ENCODE assay signal across 9 cellular contexts in the genomic region with DNA sequence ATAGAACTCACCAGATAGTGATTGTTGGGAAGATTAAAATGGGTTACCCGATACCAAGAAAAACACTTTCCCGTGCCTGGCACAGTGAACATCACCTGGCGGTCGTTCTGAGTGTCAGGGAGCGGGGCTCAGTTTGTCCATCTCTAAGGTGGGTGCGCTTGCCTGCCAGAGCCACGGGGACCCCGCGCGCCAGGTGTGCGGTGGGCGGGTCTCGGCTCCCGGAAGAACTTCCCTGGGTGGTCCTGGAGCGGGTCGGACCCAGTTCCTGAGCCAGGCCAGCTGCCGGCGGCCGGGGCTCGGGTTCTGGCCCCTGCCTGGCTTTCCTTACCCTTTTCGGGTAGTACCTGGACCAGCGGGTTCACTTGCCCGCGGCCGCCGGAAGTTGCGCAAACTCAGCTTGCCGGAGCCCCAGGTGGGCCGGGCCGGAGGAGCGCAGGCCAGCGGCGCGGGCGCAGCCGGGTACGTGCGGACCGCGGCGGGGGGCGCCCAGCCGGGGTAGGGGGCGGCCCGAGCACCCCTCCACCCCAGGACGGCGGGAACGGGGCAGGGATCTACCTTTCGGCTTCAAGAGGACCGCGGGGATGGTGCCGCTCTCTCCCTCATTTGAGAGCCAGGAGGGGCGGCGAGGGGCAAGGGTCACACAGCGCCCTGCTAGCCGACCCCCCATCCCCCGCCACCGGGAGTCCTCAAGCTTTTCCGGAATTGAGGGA. TPM values are rescaled to one million over a fixed set of nuclear protein-coding genes. Genes with fewer than 3 reads are reported as not detected.
DNase-seq lines count a peak whose midpoint lies in the region; ATAC-seq, FAIRE-seq and TF ChIP-seq lines count a peak whose summit lies in the region.
"Had no signal": no experiment of that assay in that cellular context is flagged by ENCODE, and none has a peak within 500 bp of the region (broad histone marks: within the 10 kb centered on the region; RNA-seq: fewer than 3 reads in every experiment).

No MANE protein-coding gene starts in this region.

- no peaks in the 10 kb centered on the region for H3K27me3 Mint-ChIP-seq in activated CD4-positive, alpha-beta T cell treated with anti-CD3 and anti-CD28 coated beads, Interleukin-2, amount 10 ng/mL, durations not matched to agents 7 days and 5 days
- peaks cover 2% of the 10 kb centered on the region for H3K27me3 Mint-ChIP-seq in activated naive CD8-positive, alpha-beta T cell treated with anti-CD3 and anti-CD28 coated beads, Interleukin-2, amount 50 U/mL, for 24 hours

- peak overlapping the region; percentile 75 for H3K9ac ChIP-seq in keratinocyte (ENCODE audit: control insufficient read depth, extremely low read depth, insufficient read depth, low read length)

- H3K27me3 ChIP-seq in keratinocyte (ENCODE audit: control insufficient read depth, extremely low read depth, insufficient read depth, low read length) (no peaks in the 10 kb centered on the region), testis (no peaks in the 10 kb centered on the region)

- dilution Hi-C loops in keratinocyte (cut with MboI; ENCODE audit: extremely low pct_ligation_motif_present, low sequenced_read_pairs): no loop called here

- H4K20me1 ChIP-seq in keratinocyte (ENCODE audit: control insufficient read depth, extremely low read depth, insufficient read depth, low read length): peaks cover 2% of the 10 kb centered on the region

- intact Hi-C loops in testis (cut with DNase I; ENCODE audit: low total_unique reads): no loop called here

- TF ChIP-seq POLR2A in testis (IDR thresholded peaks at IDR 0.05): no peak

- H3K79me2 ChIP-seq in keratinocyte (ENCODE audit: control insufficient read depth, insufficient read depth, low read length): peaks cover 70% of the 10 kb centered on the region

- H3K4me1 ChIP-seq in keratinocyte (ENCODE audit: control insufficient read depth, extremely low read depth, insufficient read depth, low read length): peaks cover 56% of the 10 kb centered on the region
- H3K4me1 ChIP-seq in testis: no peaks in the 10 kb centered on the region

- H3K4me1 Mint-ChIP-seq in activated CD4-positive, alpha-beta T cell treated with anti-CD3 and anti-CD28 coated beads, Interleukin-2, amount 10 ng/mL, durations not matched to agents 7 days and 5 days: peaks cover 59% of the 10 kb centered on the region
- H3K4me1 Mint-ChIP-seq in activated naive CD8-positive, alpha-beta T cell treated with anti-CD3 and anti-CD28 coated beads, Interleukin-2, amount 50 U/mL, for 24 hours: peaks cover 45% of the 10 kb centered on the region

- H3K9me3 ChIP-seq in keratinocyte (ENCODE audit: control insufficient read depth, low read depth, low read length): no peaks in the 10 kb centered on the region
- no peaks in the 10 kb centered on the region for H3K9me3 ChIP-seq in testis

- H3K36me3 Mint-ChIP-seq in activated CD4-positive, alpha-beta T cell treated with anti-CD3 and anti-CD28 coated beads, Interleukin-2, amount 10 ng/mL, durations not matched to agents 7 days and 5 days (ENCODE audit: low read depth): peaks cover 36% of the 10 kb centered on the region
- H3K36me3 Mint-ChIP-seq in activated naive CD8-positive, alpha-beta T cell treated with anti-CD3 and anti-CD28 coated beads, Interleukin-2, amount 50 U/mL, for 24 hours (ENCODE audit: low read depth): peaks cover 9% of the 10 kb centered on the region

- H3K9me1 ChIP-seq in keratinocyte (ENCODE audit: control insufficient read depth, extremely low read depth, insufficient read depth, low read length): peaks cover 7% of the 10 kb centered on the region

- H3K4me3 Mint-ChIP-seq in activated CD4-positive, alpha-beta T cell treated with anti-CD3 and anti-CD28 coated beads, Interleukin-2, amount 10 ng/mL, durations not matched to agents 7 days and 5 days: peak overlapping the region; percentile 59
- peak overlapping the region; percentile 62 for H3K4me3 Mint-ChIP-seq in activated naive CD8-positive, alpha-beta T cell treated with anti-CD3 and anti-CD28 coated beads, Interleukin-2, amount 50 U/mL, for 24 hours

- H3K27ac Mint-ChIP-seq in activated CD4-positive, alpha-beta T cell treated with anti-CD3 and anti-CD28 coated beads, Interleukin-2, amount 10 ng/mL, durations not matched to agents 7 days and 5 days: peak overlapping the region; percentile 41
- no peak overlapping the region for H3K27ac Mint-ChIP-seq in activated naive CD8-positive, alpha-beta T cell treated with anti-CD3 and anti-CD28 coated beads, Interleukin-2, amount 50 U/mL, for 24 hours

- H3K4me3 ChIP-seq in keratinocyte (ENCODE audit: control insufficient read depth in 2 of 3, extremely low read depth in 1 of 3, insufficient read depth in 2 of 3, low read depth in 1 of 3, low read length in 3 of 3) (peak overlapping the region; percentile 80 to 90 (median 85)), testis (peak overlapping the region; percentile 37)

- WGBS in testis, 2 donors: 33 to 50% methylated on average over 14 to 56 of the region's 59 CpGs

- no peak for TF ChIP-seq CTCF in keratinocyte (optimal IDR thresholded peaks at IDR 0.05 in 1 of 3, IDR thresholded peaks at IDR 0.05 in 1 of 3, conservative IDR thresholded peaks at IDR 0.05 in 1 of 3; ENCODE audit: extremely low read depth in 1 of 3, insufficient read depth in 2 of 3, low read length in 3 of 3)
- no peak for TF ChIP-seq CTCF in testis (IDR thresholded peaks at IDR 0.05)

- no peak for FAIRE-seq in keratinocyte (lab: Jason Lieb, UNC)
- FAIRE-seq: G401.6 had no signal

- CTCF ChIA-PET in activated CD4-positive, alpha-beta T cell treated with anti-CD3 and anti-CD28 coated beads, Interleukin-2, amount 10 ng/mL, durations not matched to agents 7 days and 5 days (lab: Charles Lee): no interaction called here

- ATAC-seq in activated naive CD8-positive, alpha-beta T cell treated with anti-CD3 and anti-CD28 coated beads, Interleukin-2, amount 50 U/mL, for 24 hours: no peak
- ATAC-seq in HG02678 (IDR thresholded peaks at IDR 0.05; ENCODE audit: unreplicated experiment) (no peak), HG02970 (IDR thresholded peaks at IDR 0.05; ENCODE audit: low FRiP score, unreplicated experiment) (no peak)

- DNase-seq in activated CD4-positive, alpha-beta T cell treated with anti-CD3 and anti-CD28 coated beads, Interleukin-2, amount 10 ng/mL, durations not matched to agents 7 days and 5 days: peak; percentile 34
- no peak for DNase-seq in activated CD4-positive, alpha-beta T cell treated with anti-CD3 and anti-CD28 coated beads for 4 hours
- peak; percentile 38 for DNase-seq in activated naive CD8-positive, alpha-beta T cell treated with anti-CD3 and anti-CD28 coated beads, Interleukin-2, amount 50 U/mL, for 24 hours
- DNase-seq in keratinocyte (ENCODE audit: low read depth, low spot score): no peak
- no peak for DNase-seq in testis
- DNase-seq in dedifferentiated amniotic fluid mesenchymal stem cell (ENCODE audit: extremely low spot score): no peak

- peak overlapping the region; percentile 19 for H2AFZ ChIP-seq in keratinocyte (ENCODE audit: control insufficient read depth, low read length)

- H3K4me2 ChIP-seq in keratinocyte (ENCODE audit: control insufficient read depth, extremely low read depth, insufficient read depth, low read depth, low read length): peak overlapping the region; percentile 99

- POLR2A ChIA-PET in activated CD4-positive, alpha-beta T cell treated with anti-CD3 and anti-CD28 coated beads, Interleukin-2, amount 10 ng/mL, durations not matched to agents 7 days and 5 days (lab: Charles Lee): no interaction called here

- H3K27ac ChIP-seq in keratinocyte (ENCODE audit: control insufficient read depth, insufficient read depth, low read length) (peak overlapping the region; percentile 29), testis (no peak overlapping the region)

- peaks cover 4% of the 10 kb centered on the region for H3K9me3 Mint-ChIP-seq in activated CD4-positive, alpha-beta T cell treated with anti-CD3 and anti-CD28 coated beads, Interleukin-2, amount 10 ng/mL, durations not matched to agents 7 days and 5 days
- H3K9me3 Mint-ChIP-seq in activated naive CD8-positive, alpha-beta T cell treated with anti-CD3 and anti-CD28 coated beads, Interleukin-2, amount 50 U/mL, for 24 hours: no peaks in the 10 kb centered on the region

- H3K36me3 ChIP-seq in keratinocyte (ENCODE audit: control insufficient read depth in 2 of 2, extremely low read depth in 1 of 2, insufficient read depth in 2 of 2, low read length in 2 of 2) (peaks cover 5 to 6% of the 10 kb centered on the region in 2 experiments), testis (ENCODE audit: low read depth, missing control alignments) (no peaks in the 10 kb centered on the region)

RNA-seq across cellular contexts. Expression of gene FAM110A, which starts 7.5 kb away (rescaled TPM):
- total RNA-seq in activated CD4-positive, alpha-beta T cell treated with anti-CD3 and anti-CD28 coated beads, Interleukin-2, amount 10 ng/mL, durations not matched to agents 7 days and 5 days: 10 to 100 TPM; 27.6 to 30.2 TPM
- polyA plus RNA-seq in keratinocyte (12.3 to 15.5 TPM (median 13.2 TPM) in 3 replicates), testis (ENCODE audit: insufficient read depth, low read depth, low replicate concordance) (5.5 TPM)
- 14.3 TPM for polyA plus RNA-seq in keratinocyte (2011; ENCODE audit: low read depth)
- 10.4 and 20.6 TPM in 2 replicates for polyA plus RNA-seq in keratinocyte (2011; cell fraction: cytosol; rRNA removed)
- 29.0 and 34.2 TPM in 2 replicates for polyA plus RNA-seq in keratinocyte (2011; cell fraction: nucleus; rRNA removed)
- polyA plus RNA-seq in keratinocyte (2012; ENCODE audit: low replicate concordance): 16.3 and 19.3 TPM in 2 replicates
- polyA minus RNA-seq in keratinocyte: 6.5 to 16.2 TPM (median 7.3 TPM) in 3 replicates
- 18.2 TPM for polyA minus RNA-seq in keratinocyte (2011; cell fraction: cytosol; rRNA and poly(A)+ RNA removed)
- 6.3 and 7.7 TPM in 2 replicates for polyA minus RNA-seq in keratinocyte (2011; cell fraction: nucleus; rRNA and poly(A)+ RNA removed)
- total RNA-seq in testis: 1 to 10 TPM; 5.1 to 7.7 TPM

Comparison
In these comparisons a context has a peak if more than half of its experiments do, and no peak if none do; other contexts are left out.
1. DNase-seq: peak in activated CD4-positive, alpha-beta T cell treated with anti-CD3 and anti-CD28 coated beads, Interleukin-2, amount 10 ng/mL, durations not matched to agents 7 days and 5 days (single experiment) and activated naive CD8-positive, alpha-beta T cell treated with anti-CD3 and anti-CD28 coated beads, Interleukin-2, amount 50 U/mL, for 24 hours (single experiment); none in activated CD4-positive, alpha-beta T cell treated with anti-CD3 and anti-CD28 coated beads for 4 hours (0 of 2), keratinocyte (single experiment), testis (single experiment) and dedifferentiated amniotic fluid mesenchymal stem cell (single experiment).